In genomic region chr17:19004601-19005441, GRCh38 we compare ENCODE assay signal across 8 cellular contexts. TPM values are rescaled to one million over a fixed set of nuclear protein-coding genes. Genes with fewer than 3 reads are reported as not detected.
DNase-seq lines count a peak whose midpoint lies in the region; ATAC-seq and TF ChIP-seq lines count a peak whose summit lies in the region.

Gene FAM83G (minus strand): TSS chr17:19004764. CDS start chr17:19004041, 723 bp downstream.

- H3K4me1 Mint-ChIP-seq in activated T-cell treated with anti-CD3 and anti-CD28 coated beads, Interleukin-2, amount 50 U/mL, for 72 hours (ENCODE audit: low read depth), result peaks cover 31% of the 10 kb centered on the region

- H3K4me3 Mint-ChIP-seq in activated T-cell treated with anti-CD3 and anti-CD28 coated beads, Interleukin-2, amount 50 U/mL, for 72 hours, result peak within 1 kb of the TSS; percentile 81 to 89

- H3K27me3 Mint-ChIP-seq in activated T-cell treated with anti-CD3 and anti-CD28 coated beads, Interleukin-2, amount 50 U/mL, for 72 hours (ENCODE audit: low read depth), result no peaks in the 10 kb centered on the region

- 43% methylated on average over 17 of the region's 62 CpGs; no CpG with 5 or more reads in 1 of the 2 donors for WGBS in thyroid gland, 2 donors

- no peaks in the 10 kb centered on the region for H3K79me2 ChIP-seq in OCI-LY3 (ENCODE audit: low read length)

- H3K4me1 ChIP-seq in OCI-LY3 (ENCODE audit: low read length) (no peaks in the 10 kb centered on the region), neutrophil (ENCODE audit: control insufficient read depth in 1 of 2, insufficient read depth in 1 of 2, low read depth in 1 of 2, low read length in 1 of 2) (peaks cover 3 to 7% of the 10 kb centered on the region in 2 experiments), thyroid gland (peaks cover 14 to 25% of the 10 kb centered on the region in 2 donors)

- H3K9me3 Mint-ChIP-seq in activated T-cell treated with anti-CD3 and anti-CD28 coated beads, Interleukin-2, amount 50 U/mL, for 72 hours, result no peaks in the 10 kb centered on the region

- H3K4me3 ChIP-seq in OCI-LY3 (ENCODE audit: low read length) (peak within 1 kb of the TSS; percentile 87), fibroblast of pulmonary artery (replicated peaks; ENCODE audit: low read depth, low read length) (peak within 1 kb of the TSS; percentile 61), neutrophil (ENCODE audit: low read depth in 1 of 2, low read length in 1 of 2) (peak within 1 kb of the TSS; percentile 38 to 43), thyroid gland (replicated peaks in 1 of 3) (peak within 1 kb of the TSS; percentile 59 to 68 (median 59))

- H3K9me3 ChIP-seq in OCI-LY3 (ENCODE audit: insufficient read depth, low read length), result no peaks in the 10 kb centered on the region
- no peaks in the 10 kb centered on the region for H3K9me3 ChIP-seq in neutrophil
- H3K9me3 ChIP-seq in thyroid gland, result no peaks in the 10 kb centered on the region

- peak; percentile 73 for ATAC-seq in HG03095 (IDR thresholded peaks at IDR 0.05; ENCODE audit: unreplicated experiment)
- peak; percentile 93 to 94 for ATAC-seq in activated T-cell treated with anti-CD3 and anti-CD28 coated beads, Interleukin-2, amount 50 U/mL, for 72 hours (replicated peaks in 1 of 2)

- H3K36me3 Mint-ChIP-seq in activated T-cell treated with anti-CD3 and anti-CD28 coated beads, Interleukin-2, amount 50 U/mL, for 72 hours (ENCODE audit: insufficient read depth in 2 of 2), result peaks cover 0 to 6% of the 10 kb centered on the region in 2 donors

- TF ChIP-seq CTCF in OCI-LY3 (IDR thresholded peaks at IDR 0.05; ENCODE audit: low read depth, low read length) (no peak), fibroblast of pulmonary artery (IDR thresholded peaks at IDR 0.05; ENCODE audit: low read length, missing control alignments) (no peak), neutrophil (IDR thresholded peaks at IDR 0.05) (no peak), thyroid gland (IDR thresholded peaks at IDR 0.05) (peak in 1 of 6 experiments; percentile 5)

- DNase-seq in NCI-H82 (lab: John Stamatoyannopoulos, UW) (peak; percentile 60), NCI-H82 treated with DMSO at 0.1 percent for 48 hours (lab: John Stamatoyannopoulos, UW; ENCODE audit: unreplicated experiment) (no peak), fibroblast of pulmonary artery (ENCODE audit: low read depth) (peak; percentile 46), thyroid gland (peak; percentile 88 to 90)
- DNase-seq in activated T-cell treated with anti-CD3 and anti-CD28 coated beads, Interleukin-2, amount 50 U/mL, for 72 hours, result peak; percentile 93 to 94

- H4K20me1 ChIP-seq in OCI-LY3 (ENCODE audit: insufficient read depth, low read length), result no peaks in the 10 kb centered on the region

- peak within 1 kb of the TSS; percentile 88 for H3K27ac Mint-ChIP-seq in activated T-cell treated with anti-CD3 and anti-CD28 coated beads, Interleukin-2, amount 50 U/mL, for 72 hours

- TF ChIP-seq POLR2A in thyroid gland (IDR thresholded peaks at IDR 0.05), result peak in 1 of 2 donors; percentile 88

- H3K27ac ChIP-seq in OCI-LY3 (ENCODE audit: low read length) (peak within 1 kb of the TSS; percentile 56), neutrophil (no peak within 1 kb of the TSS), thyroid gland (peak within 1 kb of the TSS; percentile 58 to 79 (median 63))

- H3K27me3 ChIP-seq in OCI-LY3 (ENCODE audit: low read depth, low read length), result no peaks in the 10 kb centered on the region
- H3K27me3 ChIP-seq in neutrophil, result peaks cover 72% of the 10 kb centered on the region
- no peaks in the 10 kb centered on the region for H3K27me3 ChIP-seq in thyroid gland

- intact Hi-C loops in thyroid gland (cut with DNase I), result no loop called here

- H3K4me2 ChIP-seq in OCI-LY3 (ENCODE audit: low read length), result peak within 1 kb of the TSS; percentile 83

- H2AFZ ChIP-seq in OCI-LY3 (ENCODE audit: low read depth, low read length), result no peak within 1 kb of the TSS

- H3K9ac ChIP-seq in OCI-LY3 (ENCODE audit: low read length), result peak within 1 kb of the TSS; percentile 81

- H3K36me3 ChIP-seq in OCI-LY3 (replicated peaks; ENCODE audit: low read depth, low read length), result no peaks in the 10 kb centered on the region
- H3K36me3 ChIP-seq in neutrophil, result no peaks in the 10 kb centered on the region
- no peaks in the 10 kb centered on the region for H3K36me3 ChIP-seq in thyroid gland

RNA-seq across cellular contexts. Expression of gene FAM83G, which starts in this region (rescaled TPM):
- total RNA-seq in activated T-cell treated with anti-CD3 and anti-CD28 coated beads, Interleukin-2, amount 50 U/mL, for 72 hours, result 10 to 100 TPM; 10.9 to 11.3 TPM
- 10 to 100 TPM; 11.9 to 21.3 (median 13.9) TPM for total RNA-seq in thyroid gland
